In the genomic region with DNA sequence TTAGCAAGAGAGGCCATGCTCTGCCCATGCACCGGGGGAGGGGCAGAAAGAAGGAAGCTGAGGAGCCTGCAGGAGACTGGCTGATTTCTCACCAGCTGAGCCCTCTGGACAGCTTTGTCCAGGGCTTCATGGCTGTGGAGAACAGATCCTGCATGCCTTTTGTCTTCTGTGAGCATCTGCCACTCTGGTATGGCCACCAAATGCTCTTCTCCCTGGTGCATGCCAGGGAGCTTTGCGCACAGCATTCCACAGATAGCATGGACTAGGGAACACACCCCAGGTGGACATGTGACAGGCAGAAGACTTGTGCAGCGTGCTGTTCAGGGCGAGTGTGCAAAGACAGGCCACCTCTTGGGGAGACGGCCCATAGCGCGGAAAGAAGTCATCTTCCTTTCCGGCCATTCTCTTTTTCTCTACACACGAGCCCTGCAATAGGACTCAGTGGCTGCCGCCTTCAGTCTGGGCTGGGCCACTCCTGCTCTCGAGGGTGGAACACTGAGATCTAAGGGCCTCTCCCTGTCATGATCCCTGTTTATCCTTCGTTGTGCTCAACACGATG, we compare ENCODE assay signal across 10 cellular contexts. TPM values are rescaled to one million over a fixed set of nuclear protein-coding genes. Genes with fewer than 3 reads are reported as not detected.
DNase-seq lines count a peak whose midpoint lies in the region; ATAC-seq lines count a peak whose summit lies in the region.
"Had no signal": no experiment of that assay in that cellular context is flagged by ENCODE, and none has a peak within 500 bp of the region (broad histone marks: within the 10 kb centered on the region; RNA-seq: fewer than 3 reads in every experiment).

No MANE protein-coding gene starts in this region.

- H3K4me3 ChIP-seq in mesodermal cell (ENCODE audit: extremely low read depth, insufficient read depth, low read length, poor library complexity, severe bottlenecking): no peak overlapping the region
- H3K4me3 ChIP-seq: HAP-1 had no signal

- WGBS in mesodermal cell (ENCODE audit: insufficient coverage in 2 of 2), 2 experiments: 78 to 80% methylated on average over 13 of the region's 13 CpGs

- H3K9me3 ChIP-seq in mesodermal cell (ENCODE audit: control insufficient read depth, low read length): no peaks in the 10 kb centered on the region
- H3K9me3 ChIP-seq: HAP-1, tibial nerve had no signal

- DNase-seq in DMS53 (lab: John Stamatoyannopoulos, UW) (peak; percentile 68), DMS53 treated with DMSO at 0.1 percent for 48 hours (lab: John Stamatoyannopoulos, UW; ENCODE audit: unreplicated experiment) (no peak), ecto neural progenitor cell (ENCODE audit: low spot score) (peak; percentile 51)
- DNase-seq in activated CD4-positive, CD25-positive, alpha-beta regulatory T cell (lab: John Stamatoyannopoulos, UW): no peak

- peaks cover 11% of the 10 kb centered on the region for H3K4me1 ChIP-seq in mesodermal cell (ENCODE audit: control insufficient read depth, insufficient read depth, low read length, poor library complexity, severe bottlenecking)

- H3K27ac ChIP-seq in mesodermal cell (ENCODE audit: low read depth, low read length, severe bottlenecking) (peak overlapping the region; percentile 50), temporal lobe (ENCODE audit: low read depth, low read length) (peak overlapping the region; percentile 59)

- H3K36me3 ChIP-seq in mesodermal cell (ENCODE audit: control insufficient read depth, insufficient read depth, low read length): no peaks in the 10 kb centered on the region
- H3K36me3 ChIP-seq: HAP-1, tibial nerve had no signal

- ATAC-seq in GM18520 (IDR thresholded peaks at IDR 0.05; ENCODE audit: unreplicated experiment): no peak
- ATAC-seq in HG02852 (IDR thresholded peaks at IDR 0.05; ENCODE audit: unreplicated experiment): no peak

RNA-seq across cellular contexts. Expression of a gene that starts 56.7 kb away (rescaled TPM):
- 3.5 TPM for polyA plus RNA-seq in mesodermal cell (2013, experiment 1 of 2)
- 5.6 TPM for polyA plus RNA-seq in mesodermal cell (2013, experiment 2 of 2)
- 5.9 TPM for total RNA-seq in temporal lobe

Comparison
In these comparisons a context has a peak if more than half of its experiments do, and no peak if none do; other contexts are left out.
1. DNase-seq: peak in DMS53 (single experiment) and ecto neural progenitor cell (single experiment); none in DMS53 treated with DMSO at 0.1 percent for 48 hours (single experiment) and activated CD4-positive, CD25-positive, alpha-beta regulatory T cell (0 of 4).